ENCODE assay signal across 16 cellular contexts in genomic region chr10:85642082-85642420, GRCh38.
DNase-seq lines count a peak whose midpoint lies in the region; ATAC-seq and TF ChIP-seq lines count a peak whose summit lies in the region.
"Had no signal": no experiment of that assay in that cellular context is flagged by ENCODE, and none has a peak within 500 bp of the region (broad histone marks: within the 10 kb centered on the region; RNA-seq: fewer than 3 reads in every experiment).

No MANE protein-coding gene starts in this region.

- no peak overlapping the region for H3K4me3 ChIP-seq in RWPE2 (ENCODE audit: severe bottlenecking)
- no peak overlapping the region for H3K4me3 ChIP-seq in fibroblast of villous mesenchyme (ENCODE audit: low read depth, low read length)
- no peak overlapping the region for H3K4me3 ChIP-seq in gastrocnemius medialis
- H3K4me3 ChIP-seq: esophagus muscularis mucosa, upper lobe of right lung had no signal

- in situ Hi-C loops in gastrocnemius medialis (cut with MboI; ENCODE audit: low sequenced_read_pairs in 4 of 4) = no loop called here

- H3K36me3 ChIP-seq in RWPE2 (ENCODE audit: low read depth) = no peaks in the 10 kb centered on the region
- H3K36me3 ChIP-seq in gastrocnemius medialis = no peaks in the 10 kb centered on the region
- H3K36me3 ChIP-seq: esophagus muscularis mucosa, upper lobe of right lung had no signal

- H3K27me3 ChIP-seq in RWPE2 (ENCODE audit: insufficient read depth, poor library complexity, severe bottlenecking) (no peaks in the 10 kb centered on the region), gastrocnemius medialis (no peaks in the 10 kb centered on the region)
- H3K27me3 ChIP-seq: BE2C, esophagus muscularis mucosa, upper lobe of right lung had no signal

- intact Hi-C loops in gastrocnemius medialis (cut with DNase I; ENCODE audit: low total_unique reads) = no loop called here

- ATAC-seq in RWPE2 (ENCODE audit: low read depth) (peak; percentile 26), gastrocnemius medialis (peak in 1 of 2 donors; percentile 13), GM21786 (IDR thresholded peaks at IDR 0.05; ENCODE audit: unreplicated experiment) (no peak), GM21367 (IDR thresholded peaks at IDR 0.05; ENCODE audit: unreplicated experiment) (no peak)

- H3K4me1 ChIP-seq in RWPE2 (ENCODE audit: insufficient read depth, poor library complexity, severe bottlenecking) = peaks cover 40% of the 10 kb centered on the region
- no peaks in the 10 kb centered on the region for H3K4me1 ChIP-seq in gastrocnemius medialis
- H3K4me1 ChIP-seq: parathyroid adenoma had no signal

- H3K27ac ChIP-seq in RWPE2 (ENCODE audit: poor library complexity, severe bottlenecking) (peak overlapping the region; percentile 96), gastrocnemius medialis (peak overlapping the region; percentile 26 to 59 (median 50))
- H3K27ac ChIP-seq: esophagus muscularis mucosa, parathyroid adenoma, upper lobe of right lung had no signal

- DNase-seq in H4 (ENCODE audit: low spot score) (peak; percentile 71), RWPE2 (ENCODE audit: low spot score) (no peak), fibroblast of villous mesenchyme (ENCODE audit: low read depth) (peak; percentile 31), gastrocnemius medialis (no peak), iPS-NIHi11 (ENCODE audit: low spot score) (no peak), cerebellar nuclear complex (lab: John Stamatoyannopoulos, UW) (no peak)
- DNase-seq: activated CD4-positive, CD25-positive, alpha-beta regulatory T cell; activated CD8-positive, alpha-beta memory T cell treated with anti-CD3 and anti-CD28 coated beads, Interleukin-2, amount 50 U/mL, for 48 hours; activated naive CD8-positive, alpha-beta T cell treated with anti-CD3 and anti-CD28 coated beads for 36 hours; midbrain; upper lobe of right lung had no signal

- no peak for TF ChIP-seq POLR2A in gastrocnemius medialis (IDR thresholded peaks at IDR 0.05)

- no peaks in the 10 kb centered on the region for H3K9me3 ChIP-seq in RWPE2 (ENCODE audit: severe bottlenecking)
- H3K9me3 ChIP-seq in gastrocnemius medialis = no peaks in the 10 kb centered on the region
- H3K9me3 ChIP-seq: BE2C, esophagus muscularis mucosa, upper lobe of right lung had no signal

- TF ChIP-seq CTCF in RWPE2 (IDR thresholded peaks at IDR 0.05; ENCODE audit: poor library complexity, severe bottlenecking) = no peak
- no peak for TF ChIP-seq CTCF in fibroblast of villous mesenchyme (IDR thresholded peaks at IDR 0.05; ENCODE audit: insufficient read depth, low read depth, low read length)
- TF ChIP-seq CTCF in gastrocnemius medialis (IDR thresholded peaks at IDR 0.05 in 4 of 5, conservative IDR thresholded peaks at IDR 0.05 in 1 of 5) = no peak

Comparison
In these comparisons a context has a peak if more than half of its experiments do, and no peak if none do; other contexts are left out.
1. DNase-seq: peak in H4 (single experiment) and fibroblast of villous mesenchyme (single experiment); none in RWPE2 (single experiment), gastrocnemius medialis (0 of 2), iPS-NIHi11 (single experiment) and cerebellar nuclear complex (0 of 2).